In genomic region chr1:227771771-227772170, GRCh38 we compare ENCODE assay signal across 37 cellular contexts. TPM values are rescaled to one million over a fixed set of nuclear protein-coding genes. Genes with fewer than 3 reads are reported as not detected.
"Had no signal": no experiment of that assay in that cellular context is flagged by ENCODE, and none has a peak within 500 bp of the region (broad histone marks: within the 10 kb centered on the region; RNA-seq: fewer than 3 reads in every experiment).

No MANE protein-coding gene starts in this region.

- H3K9me3 Mint-ChIP-seq: activated B cell treated with CpG ODN at 0.5 μM for 24 hours; activated CD4-positive, alpha-beta memory T cell treated with anti-CD3 and anti-CD28 coated beads, Interleukin-2, amount 10 ng/mL, durations not matched to agents 7 days and 5 days; activated CD4-positive, alpha-beta T cell treated with anti-CD3 and anti-CD28 coated beads, Interleukin-2, amount 10 ng/mL, durations not matched to agents 7 days and 5 days; activated naive CD4-positive, alpha-beta T cell treated with anti-CD3 and anti-CD28 coated beads for 36 hours; activated naive CD4-positive, alpha-beta T cell treated with anti-CD3 and anti-CD28 coated beads, Interleukin-2, amount 50 U/mL, for 72 hours; activated naive CD8-positive, alpha-beta T cell treated with anti-CD3 and anti-CD28 coated beads for 36 hours; activated T-cell treated with anti-CD3 and anti-CD28 coated beads, Interleukin-2, amount 50 U/mL, for 4 hours; activated T-helper 2 cell treated with anti-CD3 and anti-CD28 coated beads, Interferon-gamma antibody, Interleukin-2, Interleukin-4, amounts not matched to agents 10 μg/mL and 5 μg/mL and 100 μg/mL, durations not matched to agents 14 hours and 24 hours and 36 hours; T-helper 1 cell treated with Interleukin-12 subunit alpha and Interleukin-12 subunit beta and Interleukin-4 antibody, amounts not matched to agents 30 μg/mL and 1 μg/mL, for 36 hours; T-helper 2 cell treated with Interferon-gamma antibody and Interleukin-4, amounts not matched to agents 5 μg/mL and 100 μg/mL, for 36 hours had no signal

- H3K4me3 Mint-ChIP-seq: activated B cell treated with CpG ODN at 0.5 μM for 24 hours; activated CD4-positive, alpha-beta memory T cell treated with anti-CD3 and anti-CD28 coated beads, Interleukin-2, amount 10 ng/mL, durations not matched to agents 7 days and 5 days; activated CD4-positive, alpha-beta T cell treated with anti-CD3 and anti-CD28 coated beads, Interleukin-2, amount 10 ng/mL, durations not matched to agents 7 days and 5 days; activated CD8-positive, alpha-beta memory T cell treated with anti-CD3 and anti-CD28 coated beads, Interleukin-2, amount 10 ng/mL, durations not matched to agents 7 days and 5 days; activated CD8-positive, alpha-beta T cell treated with anti-CD3 and anti-CD28 coated beads, Interleukin-2, amount 10 ng/mL, durations not matched to agents 7 days and 5 days; activated naive CD4-positive, alpha-beta T cell treated with anti-CD3 and anti-CD28 coated beads for 36 hours; activated naive CD8-positive, alpha-beta T cell treated with anti-CD3 and anti-CD28 coated beads for 36 hours; activated T-cell treated with anti-CD3 and anti-CD28 coated beads, Interleukin-2, amount 50 U/mL, for 4 hours; T-helper 1 cell treated with Interleukin-12 subunit alpha and Interleukin-12 subunit beta and Interleukin-4 antibody, amounts not matched to agents 30 μg/mL and 1 μg/mL, for 36 hours; T-helper 2 cell treated with Interferon-gamma antibody and Interleukin-4, amounts not matched to agents 5 μg/mL and 100 μg/mL, for 36 hours had no signal

- H3K27ac ChIP-seq: adrenal gland, body of pancreas, brain microvascular endothelial cell, breast epithelium, VCaP had no signal

- ATAC-seq: activated CD8-positive, alpha-beta memory T cell treated with anti-CD3 and anti-CD28 coated beads, Interleukin-2, amount 10 ng/mL, durations not matched to agents 7 days and 5 days; activated CD8-positive, alpha-beta T cell treated with anti-CD3 and anti-CD28 coated beads, Interleukin-2, amount 10 ng/mL, durations not matched to agents 7 days and 5 days; activated naive CD4-positive, alpha-beta T cell treated with anti-CD3 and anti-CD28 coated beads, Interleukin-2, amount 50 U/mL, for 72 hours; activated T-cell treated with anti-CD3 and anti-CD28 coated beads, Interleukin-2, amount 50 U/mL, for 4 hours; body of pancreas had no signal

- H3K27me3 Mint-ChIP-seq: activated B cell treated with CpG ODN at 0.5 μM for 24 hours; activated CD4-positive, alpha-beta memory T cell treated with anti-CD3 and anti-CD28 coated beads, Interleukin-2, amount 10 ng/mL, durations not matched to agents 7 days and 5 days; activated CD4-positive, alpha-beta T cell treated with anti-CD3 and anti-CD28 coated beads, Interleukin-2, amount 10 ng/mL, durations not matched to agents 7 days and 5 days; activated CD8-positive, alpha-beta memory T cell treated with anti-CD3 and anti-CD28 coated beads, Interleukin-2, amount 10 ng/mL, durations not matched to agents 7 days and 5 days; activated naive CD8-positive, alpha-beta T cell treated with anti-CD3 and anti-CD28 coated beads for 36 hours had no signal

- DNase-seq: activated B cell treated with CpG ODN at 0.5 μM for 24 hours; activated CD4-positive, alpha-beta memory T cell treated with anti-CD3 and anti-CD28 coated beads, Interleukin-2, amount 10 ng/mL, durations not matched to agents 7 days and 5 days; activated CD4-positive, alpha-beta T cell treated with anti-CD3 and anti-CD28 coated beads for 48 hours; activated CD4-positive, alpha-beta T cell treated with anti-CD3 and anti-CD28 coated beads, Interleukin-2, amount 10 ng/mL, durations not matched to agents 7 days and 5 days; activated CD4-positive, alpha-beta T cell treated with anti-CD3 and anti-CD28 coated beads, Interleukin-2, amount 50 U/mL, for 48 hours; activated CD4-positive, CD25-positive, alpha-beta regulatory T cell treated with anti-CD3 and anti-CD28 coated beads, Interleukin-2, amount 50 U/mL, for 72 hours; activated CD8-positive, alpha-beta memory T cell treated with anti-CD3 and anti-CD28 coated beads for 24 hours; activated CD8-positive, alpha-beta memory T cell treated with anti-CD3 and anti-CD28 coated beads, Interleukin-2, amount 10 ng/mL, durations not matched to agents 7 days and 5 days; activated CD8-positive, alpha-beta T cell treated with anti-CD3 and anti-CD28 coated beads, Interleukin-2, amount 10 ng/mL, durations not matched to agents 7 days and 5 days; activated effector memory CD4-positive, alpha-beta T cell treated with Interleukin-2 at 50 U/mL for 16 hours; activated gamma-delta T cell treated with Interleukin-2 at 50 U/mL for 16 hours; activated naive CD4-positive, alpha-beta T cell; activated naive CD4-positive, alpha-beta T cell treated with anti-CD3 and anti-CD28 coated beads for 36 hours; activated naive CD4-positive, alpha-beta T cell treated with anti-CD3 and anti-CD28 coated beads, Interleukin-2, amount 50 U/mL, for 16 hours; activated naive CD8-positive, alpha-beta T cell treated with anti-CD3 and anti-CD28 coated beads for 36 hours; activated T-cell treated with anti-CD3 and anti-CD28 coated beads for 4 hours; activated T-cell treated with anti-CD3 and anti-CD28 coated beads, Interleukin-2, amount 50 U/mL, for 1 hour; activated T-cell treated with anti-CD3 and anti-CD28 coated beads, Interleukin-2, amount 50 U/mL, for 4 hours; adrenal gland; amniotic stem cell; body of pancreas; brain microvascular endothelial cell; central memory CD4-positive, alpha-beta T cell; T-helper 1 cell; T-helper 2 cell; T-helper 9 cell had no signal

- FAIRE-seq: astrocyte, TTC549 had no signal

- H3K9me3 ChIP-seq: adrenal gland, body of pancreas, breast epithelium had no signal

- H3K27me3 ChIP-seq: adrenal gland, body of pancreas, brain microvascular endothelial cell, breast epithelium had no signal

- H3K4me3 ChIP-seq: adrenal gland, body of pancreas, breast epithelium had no signal

- H3K27ac Mint-ChIP-seq: activated B cell treated with CpG ODN at 0.5 μM for 24 hours; activated CD4-positive, alpha-beta T cell treated with anti-CD3 and anti-CD28 coated beads, Interleukin-2, amount 10 ng/mL, durations not matched to agents 7 days and 5 days; activated CD8-positive, alpha-beta memory T cell treated with anti-CD3 and anti-CD28 coated beads, Interleukin-2, amount 10 ng/mL, durations not matched to agents 7 days and 5 days; activated CD8-positive, alpha-beta T cell treated with anti-CD3 and anti-CD28 coated beads, Interleukin-2, amount 10 ng/mL, durations not matched to agents 7 days and 5 days; activated naive CD4-positive, alpha-beta T cell treated with anti-CD3 and anti-CD28 coated beads for 36 hours; activated naive CD4-positive, alpha-beta T cell treated with anti-CD3 and anti-CD28 coated beads, Interleukin-2, amount 50 U/mL, for 72 hours; activated naive CD8-positive, alpha-beta T cell treated with anti-CD3 and anti-CD28 coated beads for 36 hours; activated T-helper 2 cell treated with anti-CD3 and anti-CD28 coated beads, Interferon-gamma antibody, Interleukin-2, Interleukin-4, amounts not matched to agents 10 μg/mL and 5 μg/mL and 100 μg/mL, durations not matched to agents 14 hours and 24 hours and 36 hours; T-helper 1 cell treated with Interleukin-12 subunit alpha and Interleukin-12 subunit beta and Interleukin-4 antibody, amounts not matched to agents 30 μg/mL and 1 μg/mL, for 36 hours; T-helper 2 cell treated with Interferon-gamma antibody and Interleukin-4, amounts not matched to agents 5 μg/mL and 100 μg/mL, for 36 hours had no signal

- H3K36me3 ChIP-seq: breast epithelium had no signal

- H3K4me1 ChIP-seq: adrenal gland, body of pancreas, breast epithelium had no signal

RNA-seq across cellular contexts. Expression of gene PRSS38, which starts 43.7 kb away (rescaled TPM):
- total RNA-seq: activated B cell treated with CpG ODN at 0.5 μM for 24 hours; activated CD4-positive, alpha-beta memory T cell treated with anti-CD3 and anti-CD28 coated beads, Interleukin-2, amount 10 ng/mL, durations not matched to agents 7 days and 5 days; activated CD4-positive, alpha-beta T cell treated with anti-CD3 and anti-CD28 coated beads, Interleukin-2, amount 10 ng/mL, durations not matched to agents 7 days and 5 days; activated CD8-positive, alpha-beta memory T cell treated with anti-CD3 and anti-CD28 coated beads, Interleukin-2, amount 10 ng/mL, durations not matched to agents 7 days and 5 days; activated CD8-positive, alpha-beta T cell treated with anti-CD3 and anti-CD28 coated beads, Interleukin-2, amount 10 ng/mL, durations not matched to agents 7 days and 5 days; activated naive CD4-positive, alpha-beta T cell treated with anti-CD3 and anti-CD28 coated beads for 36 hours; activated naive CD4-positive, alpha-beta T cell treated with anti-CD3 and anti-CD28 coated beads, Interleukin-2, amount 50 U/mL, for 72 hours; activated naive CD8-positive, alpha-beta T cell treated with anti-CD3 and anti-CD28 coated beads for 36 hours; activated T-cell treated with anti-CD3 and anti-CD28 coated beads, Interleukin-2, amount 50 U/mL, for 4 hours; activated T-helper 2 cell treated with anti-CD3 and anti-CD28 coated beads, Interferon-gamma antibody, Interleukin-2, Interleukin-4, amounts not matched to agents 10 μg/mL and 5 μg/mL and 100 μg/mL, durations not matched to agents 14 hours and 24 hours and 36 hours; adrenal gland; aorta; astrocyte; body of pancreas; breast epithelium; cardiac septum; cerebellum had no signal
- polyA plus RNA-seq: adrenal gland, aorta had no signal
